Comparison of ENCODE assay signal across 27 cellular contexts in genomic region chr2:58904091-58904490, GRCh38.
"Had no signal": no experiment of that assay in that cellular context is flagged by ENCODE, and none has a peak within 500 bp of the region (broad histone marks: within the 10 kb centered on the region; RNA-seq: fewer than 3 reads in every experiment).

No MANE protein-coding gene starts in this region.

- ATAC-seq: naive thymus-derived CD8-positive, alpha-beta T cell; natural killer cell treated with Interleukin-12 subunit alpha and Interleukin-12 subunit beta and Interleukin-15 and Interleukin-18, amount 100 ng/mL, for 72 hours; psoas muscle; right cardiac atrium; right lobe of liver; stimulated activated effector memory CD8-positive, alpha-beta T cell treated with anti-CD3 and anti-CD28 coated beads, Interleukin-12 subunit alpha, Interleukin-12 subunit beta, amount 100 ng/mL, for 72 hours; stimulated activated naive CD8-positive, alpha-beta T cell treated with anti-CD3 and anti-CD28 coated beads, Interleukin-15, amount 100 ng/mL, for 72 hours; stimulated activated naive CD8-positive, alpha-beta T cell treated with anti-CD3 and anti-CD28 coated beads, Interleukin-15, Interleukin-2, amounts not matched to agents 100 U/mL and 50 U/mL, for 24 hours; upper lobe of right lung had no signal

- H3K27me3 Mint-ChIP-seq: progenitor cell of endocrine pancreas had no signal

- H3K9me3 Mint-ChIP-seq: nephron progenitor cell; neural crest cell; stimulated activated naive CD8-positive, alpha-beta T cell treated with anti-CD3 and anti-CD28 coated beads, Interleukin-15, amount 100 ng/mL, for 72 hours; type B pancreatic cell had no signal

- H3K27ac Mint-ChIP-seq: naive thymus-derived CD8-positive, alpha-beta T cell; natural killer cell treated with Interleukin-12 subunit alpha and Interleukin-12 subunit beta and Interleukin-15 and Interleukin-18, amount 100 ng/mL, for 72 hours; nephron progenitor cell; progenitor cell of endocrine pancreas; stimulated activated effector memory CD8-positive, alpha-beta T cell treated with anti-CD3 and anti-CD28 coated beads, Interleukin-12 subunit alpha, Interleukin-12 subunit beta, amount 100 ng/mL, for 72 hours; stimulated activated naive CD8-positive, alpha-beta T cell treated with anti-CD3 and anti-CD28 coated beads, Interleukin-15, amount 100 ng/mL, for 72 hours; type B pancreatic cell had no signal

- H3K4me3 Mint-ChIP-seq: naive thymus-derived CD8-positive, alpha-beta T cell; natural killer cell treated with Interleukin-12 subunit alpha and Interleukin-12 subunit beta and Interleukin-15 and Interleukin-18, amount 100 ng/mL, for 72 hours; nephron progenitor cell; neural crest cell; stimulated activated effector memory CD8-positive, alpha-beta T cell treated with anti-CD3 and anti-CD28 coated beads, Interleukin-12 subunit alpha, Interleukin-12 subunit beta, amount 100 ng/mL, for 72 hours; stimulated activated naive CD8-positive, alpha-beta T cell treated with anti-CD3 and anti-CD28 coated beads, Interleukin-15, amount 100 ng/mL, for 72 hours; type B pancreatic cell had no signal

- H3K36me3 Mint-ChIP-seq: naive thymus-derived CD8-positive, alpha-beta T cell; natural killer cell treated with Interleukin-12 subunit alpha and Interleukin-12 subunit beta and Interleukin-15 and Interleukin-18, amount 100 ng/mL, for 72 hours; stimulated activated effector memory CD8-positive, alpha-beta T cell treated with anti-CD3 and anti-CD28 coated beads, Interleukin-12 subunit alpha, Interleukin-12 subunit beta, amount 100 ng/mL, for 72 hours; type B pancreatic cell had no signal

- H3K4me1 Mint-ChIP-seq: naive thymus-derived CD8-positive, alpha-beta T cell; nephron progenitor cell; neural crest cell; stimulated activated effector memory CD8-positive, alpha-beta T cell treated with anti-CD3 and anti-CD28 coated beads, Interleukin-12 subunit alpha, Interleukin-12 subunit beta, amount 100 ng/mL, for 72 hours; stimulated activated naive CD8-positive, alpha-beta T cell treated with anti-CD3 and anti-CD28 coated beads, Interleukin-15, amount 100 ng/mL, for 72 hours had no signal

- DNase-seq: naive thymus-derived CD8-positive, alpha-beta T cell; nephron progenitor cell; nucleus accumbens; posterior cingulate gyrus; psoas muscle; right cardiac atrium; right lobe of liver; sigmoid colon; small intestine; stimulated activated CD4-positive, alpha-beta T cell treated with anti-CD3 and anti-CD28 coated beads, Interleukin-15, amount 100 ng/mL, for 24 hours; stimulated activated CD4-positive, alpha-beta T cell treated with anti-CD3 and anti-CD28 coated beads, Interleukin-2, amount 100 ng/mL, for 24 hours; stimulated activated CD4-positive, alpha-beta T cell treated with anti-CD3 and anti-CD28 coated beads, Interleukin-2, amount 100 ng/mL, for 48 hours; stimulated activated CD4-positive, alpha-beta T cell treated with anti-CD3 and anti-CD28 coated beads, Interleukin-4, amount 100 ng/mL, for 24 hours; stimulated activated naive CD4-positive, alpha-beta T cell; stimulated activated naive CD8-positive, alpha-beta T cell treated with anti-CD3 and anti-CD28 coated beads, Interleukin-15, amount 100 ng/mL, for 72 hours; stimulated activated naive CD8-positive, alpha-beta T cell treated with anti-CD3 and anti-CD28 coated beads, Interleukin-15, Interleukin-2, amounts not matched to agents 100 U/mL and 50 U/mL, for 24 hours; substantia nigra; testis; tibial artery; transverse colon; upper lobe of right lung; uterus had no signal
